ENCODE assay signal across 8 cellular contexts in the genomic region with DNA sequence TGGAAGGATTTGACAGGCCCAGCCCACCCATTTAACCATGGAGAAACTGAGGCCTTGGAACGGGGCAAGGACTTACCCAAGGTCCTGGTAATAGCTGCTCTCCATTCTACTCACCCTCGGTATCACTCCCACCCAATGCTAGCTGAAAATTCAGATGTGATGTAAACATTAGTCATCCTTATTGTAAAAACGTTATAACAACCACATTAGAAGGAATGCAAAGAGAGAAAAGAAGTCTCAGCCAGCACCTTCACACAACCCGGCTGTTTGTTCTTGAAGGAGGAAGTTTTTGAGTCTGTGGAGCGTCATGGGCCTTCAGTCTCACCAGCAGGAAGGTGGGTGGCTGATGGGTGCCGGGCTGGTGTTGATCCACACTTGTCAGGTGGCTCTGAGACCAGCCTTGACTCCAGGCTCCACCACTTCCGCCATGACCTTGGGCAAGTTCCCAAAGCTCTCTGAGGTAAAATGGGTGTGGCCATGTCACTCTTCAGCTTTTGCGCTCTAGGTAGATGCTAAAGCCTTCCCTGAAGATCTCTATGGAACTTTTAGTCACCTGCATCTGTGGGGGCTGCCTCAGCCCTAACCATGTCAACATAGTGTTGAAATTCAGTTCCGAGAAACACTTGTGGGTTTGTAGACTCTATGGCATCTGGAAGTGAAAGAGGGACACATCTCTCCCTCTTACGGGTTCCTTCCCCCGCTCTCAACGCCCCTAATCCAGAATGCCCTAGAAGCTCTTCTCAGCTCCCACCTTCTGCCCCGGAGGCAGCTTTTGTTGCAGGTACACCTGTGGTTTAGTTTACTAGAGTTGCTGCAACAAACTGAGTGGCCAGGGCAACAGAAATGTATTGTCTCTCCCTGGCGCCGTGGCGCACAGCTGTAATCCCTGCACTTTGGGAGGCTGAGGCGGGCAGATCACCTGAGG. TPM values are rescaled to one million over a fixed set of nuclear protein-coding genes. Genes with fewer than 3 reads are reported as not detected.
A peak's percentile ranks its signal among the peaks of the same experiment; 100 is the strongest.
DNase-seq lines count a peak whose midpoint lies in the region; ATAC-seq and TF ChIP-seq lines count a peak whose summit lies in the region.

No MANE protein-coding gene starts in this region.

- peaks cover 88% of the 10 kb centered on the region for H3K4me1 ChIP-seq in CD8-positive, alpha-beta memory T cell (ENCODE audit: insufficient read depth, low read length)
- H3K4me1 ChIP-seq in spleen (peaks cover 8 to 77% (median 38%) of the 10 kb centered on the region in 6 donors), neuronal stem cell (ENCODE audit: control insufficient read depth in 2 of 2, insufficient read depth in 1 of 2, low read depth in 1 of 2, low read length in 2 of 2) (peaks cover 0 to 4% of the 10 kb centered on the region in 2 donors)

- H2BK5ac ChIP-seq in neuronal stem cell (ENCODE audit: low read length): no peak overlapping the region

- POLR2A ChIA-PET in CD8-positive, alpha-beta memory T cell (lab: Charles Lee): interaction anchor here (0.6 to 1.9 kb wide), 13 partner anchors 9 to 116 kb away, joined by 3 to 15 read pairs (median 5); partner anchors contain the start of genes CD5 and TMEM109
- POLR2A ChIA-PET in T-cell (lab: Charles Lee): interaction anchor here (0.5 to 2.1 kb wide), 12 partner anchors 9 to 134 kb away, joined by 3 to 21 read pairs (median 4); partner anchors contain the start of genes CD6 (in 1 of the 2) and TMEM109 (in 1 of the 2)

- H3K79me1 ChIP-seq in neuronal stem cell (ENCODE audit: low read depth, low read length): no peaks in the 10 kb centered on the region

- H2BK15ac ChIP-seq in neuronal stem cell (ENCODE audit: low read length): no peak overlapping the region

- H2AK5ac ChIP-seq in neuronal stem cell (ENCODE audit: low read depth, low read length): no peak overlapping the region

- no peak overlapping the region for H2AFZ ChIP-seq in neuronal stem cell (ENCODE audit: low read length)

- no peak overlapping the region for H3K4ac ChIP-seq in neuronal stem cell (ENCODE audit: low read length)

- peaks cover 19% of the 10 kb centered on the region for H3K36me3 ChIP-seq in CD8-positive, alpha-beta memory T cell (ENCODE audit: insufficient read depth, low read length)
- H3K36me3 ChIP-seq in spleen (no peaks in the 10 kb centered on the region), neuronal stem cell (replicated peaks in 1 of 2; ENCODE audit: control insufficient read depth in 2 of 2, insufficient read depth in 2 of 2, low read length in 2 of 2) (no peaks in the 10 kb centered on the region)

- peaks cover 10 to 84% (median 19%) of the 10 kb centered on the region in 3 donors for H3K36me3 Mint-ChIP-seq in CD8-positive, alpha-beta memory T cell
- H3K36me3 Mint-ChIP-seq in T-cell: peaks cover 47% of the 10 kb centered on the region

- H3K18ac ChIP-seq in neuronal stem cell (ENCODE audit: low read length): no peak overlapping the region

- H3K14ac ChIP-seq in neuronal stem cell (ENCODE audit: low read length): no peak overlapping the region

- no peak overlapping the region for H3K4me2 ChIP-seq in neuronal stem cell (ENCODE audit: insufficient read depth, low read length, poor library complexity, severe bottlenecking)

- no peaks in the 10 kb centered on the region for H3K27me3 Mint-ChIP-seq in CD8-positive, alpha-beta memory T cell
- H3K27me3 Mint-ChIP-seq in T-cell: no peaks in the 10 kb centered on the region

- no peak overlapping the region for H3K9ac ChIP-seq in neuronal stem cell (ENCODE audit: low read depth, low read length, poor library complexity)

- no peak for TF ChIP-seq POLR2A in spleen (IDR thresholded peaks at IDR 0.05)

- H4K91ac ChIP-seq in neuronal stem cell (ENCODE audit: low read depth, low read length, poor library complexity): no peak overlapping the region

- ATAC-seq in T-cell (replicated peaks in 1 of 4) (peak; percentile 90 to 91 (median 90)), HG03520 (IDR thresholded peaks at IDR 0.05; ENCODE audit: unreplicated experiment) (no peak), GM18861 (IDR thresholded peaks at IDR 0.05; ENCODE audit: unreplicated experiment) (no peak)

- H3K23ac ChIP-seq in neuronal stem cell (ENCODE audit: low read depth, low read length, poor library complexity): no peak overlapping the region

- no peaks in the 10 kb centered on the region for H3K27me3 ChIP-seq in CD8-positive, alpha-beta memory T cell (ENCODE audit: insufficient read depth, low read length, poor library complexity, severe bottlenecking)
- H3K27me3 ChIP-seq in spleen (replicated peaks in 1 of 7): no peaks in the 10 kb centered on the region
- peaks cover 0 to 38% (median 0%) of the 10 kb centered on the region in 3 experiments for H3K27me3 ChIP-seq in neuronal stem cell (ENCODE audit: control insufficient read depth in 3 of 3, insufficient read depth in 3 of 3, low read depth in 1 of 3, low read length in 3 of 3)

- intact Hi-C loops in spleen (cut with DNase I; ENCODE audit: low total_unique reads): no loop called here

- no peaks in the 10 kb centered on the region for H3K9me3 Mint-ChIP-seq in CD8-positive, alpha-beta memory T cell
- no peaks in the 10 kb centered on the region for H3K9me3 Mint-ChIP-seq in T-cell

- H3K4me3 ChIP-seq in CD8-positive, alpha-beta memory T cell (ENCODE audit: low read length): peak overlapping the region; percentile 23
- H3K4me3 ChIP-seq in spleen (peak overlapping the region in 1 of 8 donors; percentile 15), neuronal stem cell (ENCODE audit: low read length in 2 of 2) (no peak overlapping the region)

- no peak overlapping the region for H2BK12ac ChIP-seq in neuronal stem cell (ENCODE audit: low read length)

- H3K27ac Mint-ChIP-seq in CD8-positive, alpha-beta memory T cell: peak overlapping the region; percentile 84 to 99 (median 96)
- H3K27ac Mint-ChIP-seq in T-cell: peak overlapping the region; percentile 95 to 96

- H3K4me1 Mint-ChIP-seq in CD8-positive, alpha-beta memory T cell: peaks cover 79 to 97% (median 92%) of the 10 kb centered on the region in 3 donors
- H3K4me1 Mint-ChIP-seq in T-cell: peaks cover 92 to 94% (median 93%) of the 10 kb centered on the region in 3 donors

- no peak overlapping the region for H4K8ac ChIP-seq in neuronal stem cell (ENCODE audit: low read depth, low read length)

- CTCF ChIA-PET in CD8-positive, alpha-beta memory T cell (lab: Charles Lee): interaction anchor here (0.8 to 2.4 kb wide), 13 partner anchors 8 to 143 kb away, joined by 3 to 9 read pairs (median 4); no protein-coding TSS in a partner anchor
- CTCF ChIA-PET in T-cell (lab: Charles Lee): interaction anchor here in 1 of 2 donors (0.9 to 2.3 kb wide), 6 partner anchors 9 to 72 kb away, joined by 3 to 10 read pairs (median 6); partner anchors contain the start of gene TMEM109

- H2BK120ac ChIP-seq in neuronal stem cell (ENCODE audit: low read depth, low read length): no peak overlapping the region

- peak overlapping the region; percentile 55 for H3K27ac ChIP-seq in CD8-positive, alpha-beta memory T cell (ENCODE audit: low read depth, low read length)
- H3K27ac ChIP-seq in spleen (peak overlapping the region; percentile 33 to 88 (median 66)), neuronal stem cell (replicated peaks; ENCODE audit: low read length) (no peak overlapping the region)

- no peaks in the 10 kb centered on the region for H3K9me3 ChIP-seq in CD8-positive, alpha-beta memory T cell (ENCODE audit: low read length)
- H3K9me3 ChIP-seq in spleen: no peaks in the 10 kb centered on the region
- H3K9me3 ChIP-seq in neuronal stem cell (replicated peaks in 1 of 2; ENCODE audit: control insufficient read depth in 2 of 2, insufficient read depth in 1 of 2, low read depth in 1 of 2, low read length in 2 of 2): no peaks in the 10 kb centered on the region

- WGBS in spleen, 5 donors: 62 to 67% (median 64%) methylated on average over 17 of the region's 17 CpGs
- no CpG with 5 or more reads among the region's 17 CpGs for WGBS in neuronal stem cell (ENCODE audit: extremely low coverage in 2 of 2, insufficient read length in 2 of 2, insufficient replicate concordance in 1 of 2), 2 donors

- peak overlapping the region; percentile 56 to 82 (median 71) for H3K4me3 Mint-ChIP-seq in CD8-positive, alpha-beta memory T cell
- H3K4me3 Mint-ChIP-seq in T-cell: peak overlapping the region; percentile 77 to 94 (median 77)

- DNase-seq in CD8-positive, alpha-beta memory T cell: peak; percentile 81 to 97 (median 95)
- DNase-seq in T-cell (peak; percentile 69 to 99 (median 94)), spleen (peak; percentile 91), neuronal stem cell (ENCODE audit: low spot score) (no peak), NCI-H2081 treated with DMSO at 0.1 percent for 48 hours (lab: John Stamatoyannopoulos, UW) (no peak)
- DNase-seq in activated naive CD4-positive, alpha-beta T cell treated with anti-CD3 and anti-CD28 coated beads, Interleukin-2, amount 50 U/mL, for 16 hours: peak; percentile 89

- no peak for TF ChIP-seq CTCF in spleen (IDR thresholded peaks at IDR 0.05 in 8 of 11, conservative IDR thresholded peaks at IDR 0.05 in 3 of 11)

RNA-seq across cellular contexts. Expression of gene CD6, which starts 14.8 kb away (rescaled TPM):
- total RNA-seq in CD8-positive, alpha-beta memory T cell: 100 to 1,000 TPM; 229 to 233 TPM
- 156 TPM for polyA plus RNA-seq in CD8-positive, alpha-beta memory T cell
- total RNA-seq in T-cell (100 to 1,000 TPM; 413 to 594 (median 495) TPM), spleen (10 to 100 TPM; 13.4 to 47.6 (median 31.4) TPM)
- polyA plus RNA-seq in spleen: 10 to 100 TPM; 10.9 to 21.8 (median 20.3) TPM
- 0.21 TPM for polyA plus RNA-seq in neuronal stem cell (2013, experiment 1 of 2)
- 0.24 TPM for polyA plus RNA-seq in neuronal stem cell (2013, experiment 2 of 2)

RNA-seq across cellular contexts. Expression of gene SLC15A3, which starts 34.3 kb away (rescaled TPM):
- total RNA-seq in CD8-positive, alpha-beta memory T cell: 1 to 10 TPM; 1.2 to 1.5 TPM
- not detected for polyA plus RNA-seq in CD8-positive, alpha-beta memory T cell
- total RNA-seq in T-cell (10 to 100 TPM in 1 of 5 donors, 1 to 10 TPM in 4; 5.4 to 12.2 (median 6.7) TPM), spleen (100 to 1,000 TPM in 4 of 7 donors, 10 to 100 TPM in 3; 62.9 to 133 (median 114) TPM)
- polyA plus RNA-seq in spleen: 100 to 1,000 TPM in 2 of 3 donors, 10 to 100 TPM in 1; 83.8 to 139 (median 115) TPM
- 44.3 TPM for polyA plus RNA-seq in neuronal stem cell (2013, experiment 1 of 2)
- polyA plus RNA-seq in neuronal stem cell (2013, experiment 2 of 2): 45.8 TPM

Comparison
In these comparisons a context has a peak if more than half of its experiments do, and no peak if none do; other contexts are left out.
1. DNase-seq: peak in CD8-positive, alpha-beta memory T cell (5 of 5), T-cell (34 of 34), activated naive CD4-positive, alpha-beta T cell treated with anti-CD3 and anti-CD28 coated beads, Interleukin-2, amount 50 U/mL, for 16 hours (single experiment) and spleen (single experiment); none in neuronal stem cell (single experiment) and NCI-H2081 treated with DMSO at 0.1 percent for 48 hours (single experiment).
2. ATAC-seq: peak in T-cell (4 of 4); none in HG03520 (single experiment) and GM18861 (single experiment).
3. RNA of gene CD6, which starts 14.8 kb away (total RNA-seq): 413 to 594 TPM in T-cell and 229 to 233 TPM in CD8-positive, alpha-beta memory T cell; 13.4 to 47.6 TPM in spleen; every median in the first group is over 4 times any median in the second.
4. RNA of gene SLC15A3, which starts 34.3 kb away (total RNA-seq): 62.9 to 133 TPM in spleen; 5.4 to 12.2 TPM in T-cell and 1.2 to 1.5 TPM in CD8-positive, alpha-beta memory T cell; every median in the first group is over 4 times any median in the second.